Comparison of ENCODE assay signal across 29 cellular contexts in the genomic region with DNA sequence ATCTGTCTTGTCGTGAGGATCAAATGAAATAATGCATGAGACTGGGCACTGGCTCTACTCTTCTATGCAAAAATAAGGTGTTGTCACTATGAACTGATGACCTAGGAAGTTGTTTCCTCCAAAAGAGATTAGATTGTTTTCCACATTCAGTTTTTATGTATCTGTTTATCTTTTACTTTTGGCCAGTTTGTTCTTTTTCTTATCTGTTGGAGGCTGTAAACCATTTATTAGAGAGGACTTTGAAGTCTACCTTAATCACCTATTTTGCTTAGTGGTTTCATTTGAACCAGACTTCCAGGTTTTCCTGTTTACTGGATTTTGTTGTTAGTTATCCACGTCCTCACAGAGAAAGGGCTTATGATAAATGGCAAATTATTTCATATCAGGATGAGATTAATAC. TPM values are rescaled to one million over a fixed set of nuclear protein-coding genes. Genes with fewer than 3 reads are reported as not detected.
DNase-seq lines count a peak whose midpoint lies in the region; ATAC-seq, FAIRE-seq and TF ChIP-seq lines count a peak whose summit lies in the region.
"Had no signal": no experiment of that assay in that cellular context is flagged by ENCODE, and none has a peak within 500 bp of the region (broad histone marks: within the 10 kb centered on the region; RNA-seq: fewer than 3 reads in every experiment).

No MANE protein-coding gene starts in this region.

- CTCF ChIA-PET in A549 (lab: Yijun Ruan, JAX), result no interaction called here
- CTCF ChIA-PET in HepG2 (lab: Yijun Ruan, JAX; ENCODE audit: low intra/inter-chr PET ratio, low total read pairs), result no interaction called here

- no peak overlapping the region for H3K9ac ChIP-seq in HepG2 (ENCODE audit: insufficient read depth, low read depth, low read length)
- H3K9ac ChIP-seq: BLaER1 treated with 17β-estradiol and CSF1 and Interleukin-3, amounts not matched to agents 10 nM and 100 nM had no signal

- H3K27me3 ChIP-seq in HepG2 (ENCODE audit: control insufficient read depth in 1 of 2, insufficient read depth in 2 of 2, low read length in 2 of 2) (no peaks in the 10 kb centered on the region), small intestine (ENCODE audit: control insufficient read depth in 2 of 2, insufficient read depth in 2 of 2, low read length in 2 of 2) (no peaks in the 10 kb centered on the region), ovary (no peaks in the 10 kb centered on the region)
- H3K27me3 ChIP-seq: BLaER1 treated with 17β-estradiol and CSF1 and Interleukin-3, amounts not matched to agents 10 nM and 100 nM; SJSA1 had no signal

- ATAC-seq in A549 (no peak), HepG2 (no peak; the same call in 2 of the 3 replicates)
- no peak for ATAC-seq in stimulated activated naive CD8-positive, alpha-beta T cell treated with anti-CD3 and anti-CD28 coated beads, Interleukin-15, Interleukin-2, amounts not matched to agents 100 U/mL and 50 U/mL, for 24 hours
- ATAC-seq: GM12878, PC-3 had no signal

- H3K79me2 ChIP-seq in HepG2 (ENCODE audit: insufficient read depth, low read length), result no peaks in the 10 kb centered on the region

- TF ChIP-seq POLR2A in A549 (IDR thresholded peaks at IDR 0.05; ENCODE audit: low read length) (no peak), HepG2 (IDR thresholded peaks at IDR 0.05; ENCODE audit: insufficient read depth in 1 of 2, low read depth in 2 of 2, low read length in 2 of 2) (no peak), ovary (IDR thresholded peaks at IDR 0.05) (no peak)

- H3K4me1 ChIP-seq in A549, result no peaks in the 10 kb centered on the region
- peaks cover 58% of the 10 kb centered on the region for H3K4me1 ChIP-seq in HepG2 (ENCODE audit: insufficient read depth, low read length)
- H3K4me1 ChIP-seq in small intestine (ENCODE audit: control insufficient read depth in 2 of 2, insufficient read depth in 1 of 2, low read depth in 1 of 2, low read length in 1 of 2), result peaks cover 8 to 11% of the 10 kb centered on the region in 2 donors
- H3K4me1 ChIP-seq in ovary (ENCODE audit: insufficient read depth), result no peaks in the 10 kb centered on the region
- H3K4me1 ChIP-seq: BLaER1 treated with 17β-estradiol and CSF1 and Interleukin-3, amounts not matched to agents 10 nM and 100 nM; HAP-1; SJSA1 had no signal

- DNase-seq in A549 (ENCODE audit: low read depth in 1 of 2, low spot score in 1 of 2) (no peak), HepG2 (ENCODE audit: low spot score) (no peak), small intestine (peak; percentile 93), SW480 (ENCODE audit: low spot score) (no peak), ovary (no peak), ACHN (no peak)
- no peak for DNase-seq in stimulated activated naive CD8-positive, alpha-beta T cell treated with anti-CD3 and anti-CD28 coated beads, Interleukin-15, Interleukin-2, amounts not matched to agents 100 U/mL and 50 U/mL, for 24 hours
- DNase-seq: AML-193; CD4-positive, alpha-beta T cell; GDM1; GOT3; Kasumi-1; NCI-H1105 treated with DMSO at 0.1 percent for 48 hours; NCI-H146; NCI-H1930; NCI-H2107; NCI-H524 treated with DMSO at 0.1 percent for 48 hours; NCI-H774; PC-3; Right ventricle myocardium superior; RPMI8226 had no signal

- H3K36me3 ChIP-seq in HepG2 (replicated peaks in 1 of 2; ENCODE audit: control insufficient read depth in 1 of 2, insufficient read depth in 2 of 2, low read length in 2 of 2) (no peaks in the 10 kb centered on the region), small intestine (ENCODE audit: control insufficient read depth in 2 of 2, insufficient read depth in 2 of 2, low read length in 2 of 2) (no peaks in the 10 kb centered on the region), ovary (no peaks in the 10 kb centered on the region)
- H3K36me3 ChIP-seq: BLaER1 treated with 17β-estradiol and CSF1 and Interleukin-3, amounts not matched to agents 10 nM and 100 nM; HAP-1; SJSA1 had no signal

- in situ Hi-C loops in HepG2 (cut with HindIII; ENCODE audit: extremely low pct_ligation_motif_present, low pct_unique_long_range_greater_than_20kb), result loop anchor here (25.0 kb wide), 1 partner anchor 90 kb away; no protein-coding TSS in a partner anchor
- in situ Hi-C loops in ACHN (cut with HindIII; ENCODE audit: low pct_ligation_motif_present, low pct_unique_long_range_greater_than_20kb, low sequenced_read_pairs), result no loop called here

- 29% methylated on average over 2 of the region's 2 CpGs for WGBS in A549 (ENCODE audit: missing lambda C conversion rate)
- WGBS in HepG2 (ENCODE audit: low lambda C conversion rate), result 7% methylated on average over 2 of the region's 2 CpGs
- 9 to 31% (median 19%) methylated on average over 2 of the region's 2 CpGs for WGBS in small intestine, 3 donors
- 12 to 18% (median 14%) methylated on average over 2 of the region's 2 CpGs for WGBS in ovary, 3 donors

- TF ChIP-seq RAD21 in A549 (conservative IDR thresholded peaks at IDR 0.05 in 1 of 2, IDR thresholded peaks at IDR 0.05 in 1 of 2) (no peak), HepG2 (CRISPR knock-in tag; IDR thresholded peaks at IDR 0.05) (no peak)

- POLR2A ChIA-PET in A549 (lab: Yijun Ruan, JAX), result no interaction called here
- POLR2A ChIA-PET in HepG2 (lab: Yijun Ruan, JAX), result no interaction called here

- TF ChIP-seq EP300 in A549 (IDR thresholded peaks at IDR 0.05) (no peak), HepG2 (IDR thresholded peaks at IDR 0.05; ENCODE audit: low read depth in 2 of 2, low read length in 2 of 2) (peak in 1 of 2 experiments; percentile 61; a peak in 1 of 4 replicates), HepG2 (CRISPR knock-in tag; IDR thresholded peaks at IDR 0.05; ENCODE audit: borderline replicate concordance) (no peak), ovary (IDR thresholded peaks at IDR 0.05) (no peak)

- intact Hi-C loops in HepG2 (cut with micrococcal nuclease; ENCODE audit: unreplicated experiment) (no loop called here), ovary (cut with DNase I) (no loop called here)

- H3K9me3 ChIP-seq in A549 (no peaks in the 10 kb centered on the region), HepG2 (ENCODE audit: low read length) (no peaks in the 10 kb centered on the region), small intestine (ENCODE audit: control insufficient read depth, low read depth) (no peaks in the 10 kb centered on the region), ovary (no peaks in the 10 kb centered on the region)
- H3K9me3 ChIP-seq: BLaER1 treated with 17β-estradiol and CSF1 and Interleukin-3, amounts not matched to agents 10 nM and 100 nM; HAP-1; SJSA1 had no signal

- TF ChIP-seq CTCF in A549 (IDR thresholded peaks at IDR 0.05), result no peak
- no peak for TF ChIP-seq CTCF in VCaP (conservative IDR thresholded peaks at IDR 0.05)
- TF ChIP-seq CTCF in HepG2 (CRISPR knock-in tag; IDR thresholded peaks at IDR 0.05), result no peak
- no peak for TF ChIP-seq CTCF in ovary (IDR thresholded peaks at IDR 0.05)

- H2AFZ ChIP-seq in HepG2 (ENCODE audit: low read length), result no peak overlapping the region

- FAIRE-seq in A549 (lab: Jason Lieb, UNC) (peak; percentile 79), HepG2 (lab: Jason Lieb, UNC) (no peak), small intestine (lab: Jason Lieb, UNC) (peak; percentile 94)
- FAIRE-seq: GM12878 had no signal

- no peak overlapping the region for H3K4me3 ChIP-seq in A549
- H3K4me3 ChIP-seq in HepG2 (replicated peaks in 1 of 3; ENCODE audit: insufficient read depth in 1 of 3, low read depth in 2 of 3, low read length in 3 of 3), result no peak overlapping the region
- no peak overlapping the region for H3K4me3 ChIP-seq in small intestine (ENCODE audit: low read depth in 1 of 2, low read length in 2 of 2)
- H3K4me3 ChIP-seq in ovary, result no peak overlapping the region
- H3K4me3 ChIP-seq: BLaER1 treated with 17β-estradiol and CSF1 and Interleukin-3, amounts not matched to agents 10 nM and 100 nM; GM12878; HAP-1; SJSA1 had no signal

- no peaks in the 10 kb centered on the region for H4K20me1 ChIP-seq in HepG2 (ENCODE audit: insufficient read depth, low read length)
- H4K20me1 ChIP-seq: BLaER1 treated with 17β-estradiol and CSF1 and Interleukin-3, amounts not matched to agents 10 nM and 100 nM had no signal

- H3K4me2 ChIP-seq in A549 (no peak overlapping the region), HepG2 (ENCODE audit: low read depth, low read length) (peak overlapping the region; percentile 29; the same call in 1 of the 2 replicates)
- H3K4me2 ChIP-seq: BLaER1 treated with 17β-estradiol and CSF1 and Interleukin-3, amounts not matched to agents 10 nM and 100 nM had no signal

- no peak overlapping the region for H3K27ac ChIP-seq in A549
- H3K27ac ChIP-seq in VCaP, result peak overlapping the region; percentile 69
- peak overlapping the region; percentile 31 for H3K27ac ChIP-seq in HepG2 (ENCODE audit: extremely low read length, insufficient read depth, low read length)
- H3K27ac ChIP-seq in small intestine (ENCODE audit: low read depth in 1 of 2, low read length in 1 of 2), result no peak overlapping the region
- H3K27ac ChIP-seq in ovary, result no peak overlapping the region
- H3K27ac ChIP-seq: BLaER1 treated with 17β-estradiol and CSF1 and Interleukin-3, amounts not matched to agents 10 nM and 100 nM; HL-60; SJSA1 had no signal

- BruUV-seq in HepG2 (replicated peaks; lab: Mats Ljungman, UMichigan), result no TSS peak

RNA-seq across cellular contexts. Expression of a gene that starts 21.5 kb away (rescaled TPM):
- 1.0 and 1.2 TPM in 2 replicates for polyA plus RNA-seq in A549 (2011; rRNA removed)
- 0.10 and 0.12 TPM in 2 replicates for polyA plus RNA-seq in A549 (2012; cell fraction: cytosol; rRNA removed)
- polyA plus RNA-seq in A549 (2012; cell fraction: nucleus; rRNA removed), result 0.11 and 0.18 TPM in 2 replicates
- 0.23 to 0.33 TPM (median 0.30 TPM) in 3 replicates for polyA plus RNA-seq in A549 (2017; fragmentation: RNase III; extraction: RNeasy Plus Mini Kit Qiagen cat#74134 plus additional on column Dnase treatment)
- 0.73 and 0.74 TPM in 2 replicates for polyA minus RNA-seq in A549 (2011; rRNA and poly(A)+ RNA removed)
- 0.15 and 0.21 TPM in 2 replicates for total RNA-seq in HepG2 (2016; rRNA removed; fragmentation: Illumina TruSeq; extraction: Trizol)
- total RNA-seq in HepG2 (2016; cell fraction: cytosol; rRNA removed; fragmentation: Illumina TruSeq; extraction: Trizol; ENCODE audit: low read depth), result not detected in 2 replicates
- total RNA-seq in HepG2 (2016; cell fraction: insoluble cytoplasmic fraction; rRNA removed; fragmentation: Illumina TruSeq; extraction: Trizol), result 0.15 and 0.19 TPM in 2 replicates
- 0.09 TPM in 1 of 2 replicates, not detected in the other for total RNA-seq in HepG2 (2016; cell fraction: membrane; rRNA removed; fragmentation: Illumina TruSeq; extraction: Trizol)
- 0.31 TPM in 1 of 2 replicates, not detected in the other for total RNA-seq in HepG2 (2016; cell fraction: nucleus; rRNA removed; fragmentation: Illumina TruSeq; extraction: Trizol)
- 0.99 and 1.5 TPM in 2 replicates for polyA plus RNA-seq in HepG2 (2011; rRNA removed)
- 0.28 and 0.67 TPM in 2 replicates for polyA plus RNA-seq in HepG2 (2011; cell fraction: cytosol; rRNA removed)
- 1.0 and 1.9 TPM in 2 replicates for polyA plus RNA-seq in HepG2 (2011; cell fraction: nucleus; rRNA removed)
- polyA plus RNA-seq in HepG2 (2012), result 0.93 and 1.2 TPM in 2 replicates
- not detected in 2 replicates for polyA plus RNA-seq in HepG2 (2016; cell fraction: cytosol; fragmentation: Illumina TruSeq; extraction: Trizol; ENCODE audit: low read depth)
- 0.12 and 0.17 TPM in 2 replicates for polyA plus RNA-seq in HepG2 (2016; cell fraction: insoluble cytoplasmic fraction; fragmentation: Illumina TruSeq; extraction: Trizol; ENCODE audit: low read depth)
- polyA plus RNA-seq in HepG2 (2016; cell fraction: membrane; fragmentation: Illumina TruSeq; extraction: Trizol; ENCODE audit: low read depth), result not detected in 2 replicates
- polyA plus RNA-seq in HepG2 (2016; cell fraction: nucleus; fragmentation: Illumina TruSeq; extraction: Trizol; ENCODE audit: insufficient read depth, low read depth), result 0.25 and 0.31 TPM in 2 replicates
- polyA minus RNA-seq in HepG2 (2011; rRNA and poly(A)+ RNA removed; ENCODE audit: low replicate concordance), result 0.94 and 75.0 TPM in 2 replicates
- polyA minus RNA-seq in HepG2 (2011; cell fraction: cytosol; rRNA and poly(A)+ RNA removed), result 1.1 and 2.5 TPM in 2 replicates
- polyA minus RNA-seq in HepG2 (2011; cell fraction: nucleus; rRNA and poly(A)+ RNA removed), result 3.5 and 4.4 TPM in 2 replicates
- 100 to 1,000 TPM in 2 of 3 donors, 10 to 100 TPM in 1; 33.1 to 210 (median 150) TPM for polyA plus RNA-seq in small intestine
- 10 to 100 TPM in 1 of 7 donors, 1 to 10 TPM in 2, under 1 TPM in 3, not detected in 1; 0.08 to 26.7 (median 1.1) TPM for total RNA-seq in ovary
- polyA plus RNA-seq in ovary, result under 1 TPM in 1 of 2 donors, not detected in 1; 0.02 TPM
- total RNA-seq: A172; CD4-positive, alpha-beta T cell; MCF 10A; PC-3 had no signal

Comparison
In these comparisons a context has a peak if more than half of its experiments do, and no peak if none do; other contexts are left out.
1. H3K27ac ChIP-seq: peak in VCaP (single experiment) and HepG2 (single experiment); none in A549 (0 of 2), small intestine (0 of 2) and ovary (0 of 2).
2. RNA of a gene that starts 21.5 kb away (polyA plus RNA-seq): 33.1 to 210 TPM in small intestine; 0.10 to 1.2 TPM in A549, 0.12 to 1.9 TPM in HepG2 and 0.02 TPM in ovary; every median in the first group is over 10 times any median in the second.